Comparison of ENCODE assay signal across 1 cellular context in the genomic region with DNA sequence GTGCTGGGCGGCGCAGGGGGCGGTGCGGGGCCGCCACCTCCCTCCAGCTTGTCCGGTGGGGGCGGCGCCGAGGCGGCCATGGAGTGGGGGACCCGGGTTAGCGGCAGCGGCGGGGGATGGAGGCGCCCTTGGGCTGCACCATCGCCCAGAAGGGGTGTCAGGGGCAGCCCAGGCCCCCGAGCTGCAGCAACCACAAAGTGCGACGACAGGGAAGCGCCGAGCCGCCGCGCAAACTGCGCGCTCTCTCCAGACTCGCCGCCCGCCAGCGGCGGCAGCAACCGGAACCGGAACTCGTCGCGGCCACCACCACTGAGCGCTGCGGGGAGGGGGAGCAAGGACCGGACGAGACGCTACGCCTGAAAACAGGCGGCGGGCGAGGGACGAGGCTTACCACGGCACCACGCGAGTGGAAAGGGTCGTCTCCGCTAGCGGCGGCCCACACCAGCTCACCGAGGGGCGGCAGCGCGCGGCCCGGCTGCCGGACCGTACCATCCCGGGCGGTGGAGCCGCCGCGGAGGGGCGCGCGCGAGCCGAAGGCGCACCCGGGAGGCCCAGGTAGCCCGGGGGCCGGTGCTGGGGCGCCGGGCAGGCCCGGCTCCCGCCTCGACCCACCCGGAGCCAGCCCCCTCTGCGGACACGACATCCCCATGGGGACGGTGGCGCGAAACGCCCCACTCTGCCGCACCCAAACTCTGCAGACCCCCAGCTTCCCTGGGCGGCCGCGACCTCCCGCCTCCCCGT.
TF ChIP-seq lines count a peak whose summit lies in the region.

A gene with protein sequence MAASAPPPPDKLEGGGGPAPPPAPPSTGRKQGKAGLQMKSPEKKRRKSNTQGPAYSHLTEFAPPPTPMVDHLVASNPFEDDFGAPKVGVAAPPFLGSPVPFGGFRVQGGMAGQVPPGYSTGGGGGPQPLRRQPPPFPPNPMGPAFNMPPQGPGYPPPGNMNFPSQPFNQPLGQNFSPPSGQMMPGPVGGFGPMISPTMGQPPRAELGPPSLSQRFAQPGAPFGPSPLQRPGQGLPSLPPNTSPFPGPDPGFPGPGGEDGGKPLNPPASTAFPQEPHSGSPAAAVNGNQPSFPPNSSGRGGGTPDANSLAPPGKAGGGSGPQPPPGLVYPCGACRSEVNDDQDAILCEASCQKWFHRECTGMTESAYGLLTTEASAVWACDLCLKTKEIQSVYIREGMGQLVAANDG (minus strand): TSS at position 286 of the 741 bp plus-strand sequence. CDS start 206 bp downstream, at position 80.

TF ChIP-seq in HEK293, 187 proteins besides CTCF, POLR2A, EP300 and RAD21 (continued from another document and continues in another):
- TF ChIP-seq, protein P1, sequence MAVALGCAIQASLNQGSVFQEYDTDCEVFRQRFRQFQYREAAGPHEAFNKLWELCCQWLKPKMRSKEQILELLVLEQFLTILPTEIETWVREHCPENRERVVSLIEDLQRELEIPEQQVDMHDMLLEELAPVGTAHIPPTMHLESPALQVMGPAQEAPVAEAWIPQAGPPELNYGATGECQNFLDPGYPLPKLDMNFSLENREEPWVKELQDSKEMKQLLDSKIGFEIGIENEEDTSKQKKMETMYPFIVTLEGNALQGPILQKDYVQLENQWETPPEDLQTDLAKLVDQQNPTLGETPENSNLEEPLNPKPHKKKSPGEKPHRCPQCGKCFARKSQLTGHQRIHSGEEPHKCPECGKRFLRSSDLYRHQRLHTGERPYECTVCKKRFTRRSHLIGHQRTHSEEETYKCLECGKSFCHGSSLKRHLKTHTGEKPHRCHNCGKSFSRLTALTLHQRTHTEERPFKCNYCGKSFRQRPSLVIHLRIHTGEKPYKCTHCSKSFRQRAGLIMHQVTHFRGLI (tag by site-specific recombination; IDR thresholded peaks at IDR 0.05) = peak; percentile 29; the same call in 1 of the 2 replicates
- TF ChIP-seq, protein P2, sequence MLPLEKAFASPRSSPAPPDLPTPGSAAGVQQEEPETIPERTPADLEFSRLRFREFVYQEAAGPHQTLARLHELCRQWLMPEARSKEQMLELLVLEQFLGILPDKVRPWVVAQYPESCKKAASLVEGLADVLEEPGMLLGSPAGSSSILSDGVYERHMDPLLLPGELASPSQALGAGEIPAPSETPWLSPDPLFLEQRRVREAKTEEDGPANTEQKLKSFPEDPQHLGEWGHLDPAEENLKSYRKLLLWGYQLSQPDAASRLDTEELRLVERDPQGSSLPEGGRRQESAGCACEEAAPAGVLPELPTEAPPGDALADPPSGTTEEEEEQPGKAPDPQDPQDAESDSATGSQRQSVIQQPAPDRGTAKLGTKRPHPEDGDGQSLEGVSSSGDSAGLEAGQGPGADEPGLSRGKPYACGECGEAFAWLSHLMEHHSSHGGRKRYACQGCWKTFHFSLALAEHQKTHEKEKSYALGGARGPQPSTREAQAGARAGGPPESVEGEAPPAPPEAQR (tag by site-specific recombination; IDR thresholded peaks at IDR 0.05) = no peak; the same call in 1 of the 2 replicates
- TF ChIP-seq, protein P3, sequence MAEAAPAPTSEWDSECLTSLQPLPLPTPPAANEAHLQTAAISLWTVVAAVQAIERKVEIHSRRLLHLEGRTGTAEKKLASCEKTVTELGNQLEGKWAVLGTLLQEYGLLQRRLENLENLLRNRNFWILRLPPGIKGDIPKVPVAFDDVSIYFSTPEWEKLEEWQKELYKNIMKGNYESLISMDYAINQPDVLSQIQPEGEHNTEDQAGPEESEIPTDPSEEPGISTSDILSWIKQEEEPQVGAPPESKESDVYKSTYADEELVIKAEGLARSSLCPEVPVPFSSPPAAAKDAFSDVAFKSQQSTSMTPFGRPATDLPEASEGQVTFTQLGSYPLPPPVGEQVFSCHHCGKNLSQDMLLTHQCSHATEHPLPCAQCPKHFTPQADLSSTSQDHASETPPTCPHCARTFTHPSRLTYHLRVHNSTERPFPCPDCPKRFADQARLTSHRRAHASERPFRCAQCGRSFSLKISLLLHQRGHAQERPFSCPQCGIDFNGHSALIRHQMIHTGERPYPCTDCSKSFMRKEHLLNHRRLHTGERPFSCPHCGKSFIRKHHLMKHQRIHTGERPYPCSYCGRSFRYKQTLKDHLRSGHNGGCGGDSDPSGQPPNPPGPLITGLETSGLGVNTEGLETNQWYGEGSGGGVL (tag by site-specific recombination; IDR thresholded peaks at IDR 0.05) = peak; percentile 90
- TF ChIP-seq MYNN (tag by site-specific recombination; IDR thresholded peaks at IDR 0.05; ENCODE audit: borderline replicate concordance) (no peak), ZNF174 (tag by site-specific recombination; IDR thresholded peaks at IDR 0.05) (no peak), KLF1 (tag by site-specific recombination; IDR thresholded peaks at IDR 0.05) (peak; percentile 65), ZNF544 (tag by site-specific recombination; IDR thresholded peaks at IDR 0.05) (no peak), SP3 (tag by site-specific recombination; IDR thresholded peaks at IDR 0.05) (peak; percentile 98), YY1 (tag by site-specific recombination; IDR thresholded peaks at IDR 0.05) (peak; percentile 77; the same call in 1 of the 2 replicates), KLF7 (tag by site-specific recombination; IDR thresholded peaks at IDR 0.05; ENCODE audit: borderline replicate concordance) (no peak), ZFHX2 (tag by site-specific recombination; conservative IDR thresholded peaks at IDR 0.05) (peak; percentile 94), ZNF16 (tag by site-specific recombination; IDR thresholded peaks at IDR 0.05; ENCODE audit: low read depth) (no peak), GLIS2 (tag by site-specific recombination; IDR thresholded peaks at IDR 0.05) (peak; percentile 98), MZF1 (tag by site-specific recombination; IDR thresholded peaks at IDR 0.05; ENCODE audit: borderline replicate concordance) (no peak), ZBTB48 (tag by site-specific recombination; IDR thresholded peaks at IDR 0.05) (no peak), ZNF221 (tag by site-specific recombination; IDR thresholded peaks at IDR 0.05; ENCODE audit: borderline replicate concordance) (no peak), SETDB1 (IDR thresholded peaks at IDR 0.05; ENCODE audit: insufficient read length, low read length) (no peak), ZNF112 (tag by site-specific recombination; IDR thresholded peaks at IDR 0.05) (no peak), ZNF791 (tag by site-specific recombination; IDR thresholded peaks at IDR 0.05) (no peak), KLF16 (tag by site-specific recombination; IDR thresholded peaks at IDR 0.05) (peak; percentile 95), REPIN1 (tag by site-specific recombination; IDR thresholded peaks at IDR 0.05; ENCODE audit: low read depth) (no peak), PRDM1 (tag by site-specific recombination; IDR thresholded peaks at IDR 0.05) (no peak), ZNF175 (tag by site-specific recombination; IDR thresholded peaks at IDR 0.05) (no peak)
- TF ChIP-seq, protein P4, sequence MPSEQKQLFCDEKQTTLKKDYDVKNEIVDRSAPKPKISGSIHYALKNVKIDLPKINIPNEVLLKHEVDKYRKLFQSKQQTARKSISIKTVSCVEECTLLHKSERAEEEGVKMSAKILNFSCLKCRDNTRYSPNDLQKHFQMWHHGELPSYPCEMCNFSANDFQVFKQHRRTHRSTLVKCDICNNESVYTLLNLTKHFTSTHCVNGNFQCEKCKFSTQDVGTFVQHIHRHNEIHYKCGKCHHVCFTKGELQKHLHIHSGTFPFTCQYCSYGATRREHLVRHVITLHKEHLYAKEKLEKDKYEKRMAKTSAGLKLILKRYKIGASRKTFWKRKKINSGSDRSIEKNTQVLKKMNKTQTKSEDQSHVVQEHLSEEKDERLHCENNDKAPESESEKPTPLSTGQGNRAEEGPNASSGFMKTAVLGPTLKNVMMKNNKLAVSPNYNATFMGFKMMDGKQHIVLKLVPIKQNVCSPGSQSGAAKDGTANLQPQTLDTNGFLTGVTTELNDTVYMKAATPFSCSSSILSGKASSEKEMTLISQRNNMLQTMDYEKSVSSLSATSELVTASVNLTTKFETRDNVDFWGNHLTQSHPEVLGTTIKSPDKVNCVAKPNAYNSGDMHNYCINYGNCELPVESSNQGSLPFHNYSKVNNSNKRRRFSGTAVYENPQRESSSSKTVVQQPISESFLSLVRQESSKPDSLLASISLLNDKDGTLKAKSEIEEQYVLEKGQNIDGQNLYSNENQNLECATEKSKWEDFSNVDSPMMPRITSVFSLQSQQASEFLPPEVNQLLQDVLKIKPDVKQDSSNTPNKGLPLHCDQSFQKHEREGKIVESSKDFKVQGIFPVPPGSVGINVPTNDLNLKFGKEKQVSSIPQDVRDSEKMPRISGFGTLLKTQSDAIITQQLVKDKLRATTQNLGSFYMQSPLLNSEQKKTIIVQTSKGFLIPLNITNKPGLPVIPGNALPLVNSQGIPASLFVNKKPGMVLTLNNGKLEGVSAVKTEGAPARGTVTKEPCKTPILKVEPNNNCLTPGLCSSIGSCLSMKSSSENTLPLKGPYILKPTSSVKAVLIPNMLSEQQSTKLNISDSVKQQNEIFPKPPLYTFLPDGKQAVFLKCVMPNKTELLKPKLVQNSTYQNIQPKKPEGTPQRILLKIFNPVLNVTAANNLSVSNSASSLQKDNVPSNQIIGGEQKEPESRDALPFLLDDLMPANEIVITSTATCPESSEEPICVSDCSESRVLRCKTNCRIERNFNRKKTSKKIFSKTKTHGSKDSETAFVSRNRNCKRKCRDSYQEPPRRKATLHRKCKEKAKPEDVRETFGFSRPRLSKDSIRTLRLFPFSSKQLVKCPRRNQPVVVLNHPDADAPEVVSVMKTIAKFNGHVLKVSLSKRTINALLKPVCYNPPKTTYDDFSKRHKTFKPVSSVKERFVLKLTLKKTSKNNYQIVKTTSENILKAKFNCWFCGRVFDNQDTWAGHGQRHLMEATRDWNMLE (tag by site-specific recombination; conservative IDR thresholded peaks at IDR 0.05; ENCODE audit: low read depth) = 0 out of 2 replicates have a peak, but pooled peaks have one; percentile 12
- TF ChIP-seq, protein P5, sequence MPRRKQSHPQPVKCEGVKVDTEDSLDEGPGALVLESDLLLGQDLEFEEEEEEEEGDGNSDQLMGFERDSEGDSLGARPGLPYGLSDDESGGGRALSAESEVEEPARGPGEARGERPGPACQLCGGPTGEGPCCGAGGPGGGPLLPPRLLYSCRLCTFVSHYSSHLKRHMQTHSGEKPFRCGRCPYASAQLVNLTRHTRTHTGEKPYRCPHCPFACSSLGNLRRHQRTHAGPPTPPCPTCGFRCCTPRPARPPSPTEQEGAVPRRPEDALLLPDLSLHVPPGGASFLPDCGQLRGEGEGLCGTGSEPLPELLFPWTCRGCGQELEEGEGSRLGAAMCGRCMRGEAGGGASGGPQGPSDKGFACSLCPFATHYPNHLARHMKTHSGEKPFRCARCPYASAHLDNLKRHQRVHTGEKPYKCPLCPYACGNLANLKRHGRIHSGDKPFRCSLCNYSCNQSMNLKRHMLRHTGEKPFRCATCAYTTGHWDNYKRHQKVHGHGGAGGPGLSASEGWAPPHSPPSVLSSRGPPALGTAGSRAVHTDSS (tag by site-specific recombination; IDR thresholded peaks at IDR 0.05) = no peak
- TF ChIP-seq, protein P6, sequence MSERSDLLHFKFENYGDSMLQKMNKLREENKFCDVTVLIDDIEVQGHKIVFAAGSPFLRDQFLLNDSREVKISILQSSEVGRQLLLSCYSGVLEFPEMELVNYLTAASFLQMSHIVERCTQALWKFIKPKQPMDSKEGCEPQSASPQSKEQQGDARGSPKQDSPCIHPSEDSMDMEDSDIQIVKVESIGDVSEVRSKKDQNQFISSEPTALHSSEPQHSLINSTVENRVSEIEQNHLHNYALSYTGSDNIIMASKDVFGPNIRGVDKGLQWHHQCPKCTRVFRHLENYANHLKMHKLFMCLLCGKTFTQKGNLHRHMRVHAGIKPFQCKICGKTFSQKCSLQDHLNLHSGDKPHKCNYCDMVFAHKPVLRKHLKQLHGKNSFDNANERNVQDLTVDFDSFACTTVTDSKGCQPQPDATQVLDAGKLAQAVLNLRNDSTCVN (tag by site-specific recombination; optimal IDR thresholded peaks at IDR 0.05) = peak; percentile 92
- TF ChIP-seq, protein P7, sequence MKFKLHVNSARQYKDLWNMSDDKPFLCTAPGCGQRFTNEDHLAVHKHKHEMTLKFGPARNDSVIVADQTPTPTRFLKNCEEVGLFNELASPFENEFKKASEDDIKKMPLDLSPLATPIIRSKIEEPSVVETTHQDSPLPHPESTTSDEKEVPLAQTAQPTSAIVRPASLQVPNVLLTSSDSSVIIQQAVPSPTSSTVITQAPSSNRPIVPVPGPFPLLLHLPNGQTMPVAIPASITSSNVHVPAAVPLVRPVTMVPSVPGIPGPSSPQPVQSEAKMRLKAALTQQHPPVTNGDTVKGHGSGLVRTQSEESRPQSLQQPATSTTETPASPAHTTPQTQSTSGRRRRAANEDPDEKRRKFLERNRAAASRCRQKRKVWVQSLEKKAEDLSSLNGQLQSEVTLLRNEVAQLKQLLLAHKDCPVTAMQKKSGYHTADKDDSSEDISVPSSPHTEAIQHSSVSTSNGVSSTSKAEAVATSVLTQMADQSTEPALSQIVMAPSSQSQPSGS (tag by site-specific recombination; IDR thresholded peaks at IDR 0.05; ENCODE audit: low read depth) = no peak
- TF ChIP-seq, protein P8, sequence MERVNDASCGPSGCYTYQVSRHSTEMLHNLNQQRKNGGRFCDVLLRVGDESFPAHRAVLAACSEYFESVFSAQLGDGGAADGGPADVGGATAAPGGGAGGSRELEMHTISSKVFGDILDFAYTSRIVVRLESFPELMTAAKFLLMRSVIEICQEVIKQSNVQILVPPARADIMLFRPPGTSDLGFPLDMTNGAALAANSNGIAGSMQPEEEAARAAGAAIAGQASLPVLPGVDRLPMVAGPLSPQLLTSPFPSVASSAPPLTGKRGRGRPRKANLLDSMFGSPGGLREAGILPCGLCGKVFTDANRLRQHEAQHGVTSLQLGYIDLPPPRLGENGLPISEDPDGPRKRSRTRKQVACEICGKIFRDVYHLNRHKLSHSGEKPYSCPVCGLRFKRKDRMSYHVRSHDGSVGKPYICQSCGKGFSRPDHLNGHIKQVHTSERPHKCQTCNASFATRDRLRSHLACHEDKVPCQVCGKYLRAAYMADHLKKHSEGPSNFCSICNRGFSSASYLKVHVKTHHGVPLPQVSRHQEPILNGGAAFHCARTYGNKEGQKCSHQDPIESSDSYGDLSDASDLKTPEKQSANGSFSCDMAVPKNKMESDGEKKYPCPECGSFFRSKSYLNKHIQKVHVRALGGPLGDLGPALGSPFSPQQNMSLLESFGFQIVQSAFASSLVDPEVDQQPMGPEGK (tag by site-specific recombination; IDR thresholded peaks at IDR 0.05) = peak; percentile 94
- TF ChIP-seq, protein P9, sequence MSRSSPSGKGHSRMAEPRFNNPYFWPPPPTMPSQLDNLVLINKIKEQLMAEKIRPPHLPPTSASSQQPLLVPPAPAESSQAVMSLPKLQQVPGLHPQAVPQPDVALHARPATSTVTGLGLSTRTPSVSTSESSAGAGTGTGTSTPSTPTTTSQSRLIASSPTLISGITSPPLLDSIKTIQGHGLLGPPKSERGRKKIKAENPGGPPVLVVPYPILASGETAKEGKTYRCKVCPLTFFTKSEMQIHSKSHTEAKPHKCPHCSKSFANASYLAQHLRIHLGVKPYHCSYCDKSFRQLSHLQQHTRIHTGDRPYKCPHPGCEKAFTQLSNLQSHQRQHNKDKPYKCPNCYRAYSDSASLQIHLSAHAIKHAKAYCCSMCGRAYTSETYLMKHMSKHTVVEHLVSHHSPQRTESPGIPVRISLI (tag by site-specific recombination; IDR thresholded peaks at IDR 0.05) = no peak
- TF ChIP-seq, protein P10, sequence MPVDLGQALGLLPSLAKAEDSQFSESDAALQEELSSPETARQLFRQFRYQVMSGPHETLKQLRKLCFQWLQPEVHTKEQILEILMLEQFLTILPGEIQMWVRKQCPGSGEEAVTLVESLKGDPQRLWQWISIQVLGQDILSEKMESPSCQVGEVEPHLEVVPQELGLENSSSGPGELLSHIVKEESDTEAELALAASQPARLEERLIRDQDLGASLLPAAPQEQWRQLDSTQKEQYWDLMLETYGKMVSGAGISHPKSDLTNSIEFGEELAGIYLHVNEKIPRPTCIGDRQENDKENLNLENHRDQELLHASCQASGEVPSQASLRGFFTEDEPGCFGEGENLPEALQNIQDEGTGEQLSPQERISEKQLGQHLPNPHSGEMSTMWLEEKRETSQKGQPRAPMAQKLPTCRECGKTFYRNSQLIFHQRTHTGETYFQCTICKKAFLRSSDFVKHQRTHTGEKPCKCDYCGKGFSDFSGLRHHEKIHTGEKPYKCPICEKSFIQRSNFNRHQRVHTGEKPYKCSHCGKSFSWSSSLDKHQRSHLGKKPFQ (tag by site-specific recombination; IDR thresholded peaks at IDR 0.05) = 0 out of 2 replicates have a peak, but pooled peaks have one; percentile 11
